ENCODE assay signal across 14 cellular contexts in genomic region chr1:112388436-112388835, GRCh38. TPM values are rescaled to one million over a fixed set of nuclear protein-coding genes. Genes with fewer than 3 reads are reported as not detected.
DNase-seq lines count a peak whose midpoint lies in the region; ATAC-seq and TF ChIP-seq lines count a peak whose summit lies in the region.
"Had no signal": no experiment of that assay in that cellular context is flagged by ENCODE, and none has a peak within 500 bp of the region (broad histone marks: within the 10 kb centered on the region; RNA-seq: fewer than 3 reads in every experiment).

No MANE protein-coding gene starts in this region.

- DNase-seq in HFFc6: no peak
- peak; percentile 35 to 83 for DNase-seq in cardiac fibroblast (ENCODE audit: low read depth in 2 of 2)
- peak; percentile 83 to 97 for DNase-seq in lung microvascular endothelial cell (ENCODE audit: low read depth in 2 of 2)
- DNase-seq in NCI-H226: no peak
- DNase-seq in activated naive CD4-positive, alpha-beta T cell treated with Interleukin-2 at 50 U/mL for 16 hours: no peak
- DNase-seq: activated effector memory CD4-positive, alpha-beta T cell treated with Interleukin-2 at 50 U/mL for 16 hours; Karpas-422; midbrain; NCI-H510A; SIG-M5 had no signal

- TF ChIP-seq CTCF in HFFc6 (IDR thresholded peaks at IDR 0.05) (no peak), cardiac fibroblast (IDR thresholded peaks at IDR 0.05; ENCODE audit: low read depth, low read length) (no peak)

- H3K79me2 ChIP-seq in ACC112 (ENCODE audit: control insufficient read depth, insufficient read depth, low read length, unreplicated experiment): peaks cover 15% of the 10 kb centered on the region

- no peaks in the 10 kb centered on the region for H3K9me3 Mint-ChIP-seq in HFFc6

- H3K27me3 ChIP-seq in ACC112 (ENCODE audit: insufficient read depth, low read length): peaks cover 6% of the 10 kb centered on the region; the same call in 1 of the 2 replicates

- peak overlapping the region; percentile 86 for H2AFZ ChIP-seq in ACC112 (ENCODE audit: low read length, unreplicated experiment)

- no peaks in the 10 kb centered on the region for H3K36me3 Mint-ChIP-seq in HFFc6 (ENCODE audit: low read depth)

- peaks cover 11% of the 10 kb centered on the region for H3K27me3 Mint-ChIP-seq in HFFc6 (ENCODE audit: insufficient read depth)

- H3K4me3 Mint-ChIP-seq in HFFc6: peak overlapping the region; percentile 69

- H3K4me1 Mint-ChIP-seq in HFFc6 (ENCODE audit: low read depth): peaks cover 63% of the 10 kb centered on the region

- H3K27ac ChIP-seq in ACC112 (ENCODE audit: low read depth, low read length): peak overlapping the region; percentile 63

- H3K27ac Mint-ChIP-seq in HFFc6: peak overlapping the region; percentile 78

- H3K4me3 ChIP-seq in ACC112 (ENCODE audit: low read depth, low read length): peak overlapping the region; percentile 16; the same call in 1 of the 2 replicates
- no peak overlapping the region for H3K4me3 ChIP-seq in cardiac fibroblast (replicated peaks in 1 of 2; ENCODE audit: low read depth in 2 of 2, low read length in 2 of 2)

- H3K4me1 ChIP-seq in ACC112 (ENCODE audit: control insufficient read depth, insufficient read depth, low read length, unreplicated experiment): peaks cover 37% of the 10 kb centered on the region

- no peaks in the 10 kb centered on the region for H3K36me3 ChIP-seq in ACC112 (ENCODE audit: insufficient read depth, low read length)

- ATAC-seq in HG02884 (IDR thresholded peaks at IDR 0.05; ENCODE audit: unreplicated experiment) (no peak), GM21381 (IDR thresholded peaks at IDR 0.05; ENCODE audit: unreplicated experiment) (no peak)
- ATAC-seq: activated CD4-positive, CD25-positive, alpha-beta regulatory T cell treated with anti-CD3 and anti-CD28 coated beads, Interleukin-2, amount 50 U/mL, for 24 hours had no signal

RNA-seq across cellular contexts. Expression of gene CTTNBP2NL, which starts 7.6 kb away (rescaled TPM):
- 10 to 100 TPM; 71.9 to 80.8 (median 76.5) TPM for total RNA-seq in HFFc6 (2021; fragmentation: NEBNext Ultra II Directional; extraction: Animal tissue kit (Norgen Biotek cat#: 25700))
- total RNA-seq in lung microvascular endothelial cell: 12.6 and 16.9 TPM in 2 replicates

Comparison
In these comparisons a context has a peak if more than half of its experiments do, and no peak if none do; other contexts are left out.
1. DNase-seq: peak in cardiac fibroblast (2 of 2) and lung microvascular endothelial cell (2 of 2); none in HFFc6 (single experiment), NCI-H226 (single experiment) and activated naive CD4-positive, alpha-beta T cell treated with Interleukin-2 at 50 U/mL for 16 hours (single experiment).